2 cellular contexts compared by ENCODE assay signal in the genomic region with DNA sequence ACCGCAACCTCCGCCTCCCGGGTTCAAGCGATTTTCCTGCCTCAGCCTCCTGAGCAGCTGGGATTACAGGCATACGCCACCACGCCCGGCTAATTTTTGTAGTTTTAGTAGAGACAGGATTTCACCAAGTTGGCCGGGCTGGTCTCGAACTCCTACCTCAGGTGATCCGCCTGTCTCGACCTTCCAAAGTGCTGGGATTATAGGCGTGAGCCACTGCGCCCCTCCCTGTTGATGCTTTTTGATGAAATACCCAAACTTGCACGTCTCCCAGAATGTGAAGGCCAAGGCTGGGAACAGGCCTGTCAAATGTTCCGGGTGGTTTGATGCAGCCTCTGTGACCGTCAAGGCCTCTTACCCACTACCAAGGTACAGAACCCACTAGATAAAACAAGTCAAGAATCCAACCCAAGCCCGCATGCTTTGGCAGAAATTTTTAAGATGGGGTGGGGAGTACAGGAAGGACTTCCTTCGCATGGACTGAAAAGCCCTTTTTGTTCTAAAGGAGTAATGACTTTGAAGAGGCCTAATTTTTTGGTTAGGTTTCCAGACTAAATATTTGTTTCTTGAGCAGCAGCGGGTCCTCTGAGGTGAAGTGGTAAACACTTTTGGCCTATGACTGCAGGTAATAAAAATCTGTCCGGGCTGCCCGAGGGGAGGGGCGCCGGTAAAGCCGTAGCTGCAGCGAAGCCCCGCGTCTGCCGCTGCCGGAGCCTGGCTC.
TF ChIP-seq lines count a peak whose summit lies in the region.

No MANE protein-coding gene starts in this region.

TF ChIP-seq in SK-N-SH, 30 proteins besides CTCF, POLR2A, EP300 and RAD21:
- TF ChIP-seq TEAD4 (IDR thresholded peaks at IDR 0.05; ENCODE audit: borderline replicate concordance, insufficient read depth) (no peak), NRF1 (IDR thresholded peaks at IDR 0.05; ENCODE audit: low read depth, low read length) (no peak), RXRA (IDR thresholded peaks at IDR 0.05; ENCODE audit: borderline replicate concordance, low read depth) (no peak), USF2 (IDR thresholded peaks at IDR 0.05; ENCODE audit: borderline replicate concordance, low read depth, low read length) (no peak), EZH2phosphoT487 (IDR thresholded peaks at IDR 0.05; ENCODE audit: borderline replicate concordance, low read depth) (no peak), POLR2AphosphoS5 (IDR thresholded peaks at IDR 0.05; ENCODE audit: low read depth, low read length) (no peak), PBX3 (IDR thresholded peaks at IDR 0.05) (no peak)
- TF ChIP-seq, protein P1, sequence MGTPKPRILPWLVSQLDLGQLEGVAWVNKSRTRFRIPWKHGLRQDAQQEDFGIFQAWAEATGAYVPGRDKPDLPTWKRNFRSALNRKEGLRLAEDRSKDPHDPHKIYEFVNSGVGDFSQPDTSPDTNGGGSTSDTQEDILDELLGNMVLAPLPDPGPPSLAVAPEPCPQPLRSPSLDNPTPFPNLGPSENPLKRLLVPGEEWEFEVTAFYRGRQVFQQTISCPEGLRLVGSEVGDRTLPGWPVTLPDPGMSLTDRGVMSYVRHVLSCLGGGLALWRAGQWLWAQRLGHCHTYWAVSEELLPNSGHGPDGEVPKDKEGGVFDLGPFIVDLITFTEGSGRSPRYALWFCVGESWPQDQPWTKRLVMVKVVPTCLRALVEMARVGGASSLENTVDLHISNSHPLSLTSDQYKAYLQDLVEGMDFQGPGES (IDR thresholded peaks at IDR 0.05; ENCODE audit: low read depth, low read length), result no peak

TF ChIP-seq in SK-N-SH treated with all-trans-retinoic acid at 6 μM for 48 hours, 23 proteins besides CTCF, POLR2A, EP300 and RAD21:
- TF ChIP-seq SNAI2 (CRISPR knock-in tag; IDR thresholded peaks at IDR 0.05) (no peak), BACH2 (CRISPR knock-in tag; IDR thresholded peaks at IDR 0.05; ENCODE audit: borderline replicate concordance) (no peak), ZNF8 (CRISPR knock-in tag; IDR thresholded peaks at IDR 0.05) (no peak), PPARA (CRISPR knock-in tag; IDR thresholded peaks at IDR 0.05; ENCODE audit: borderline replicate concordance) (no peak), TCF4 (CRISPR knock-in tag; IDR thresholded peaks at IDR 0.05; ENCODE audit: borderline replicate concordance) (no peak), ZFP3 (CRISPR knock-in tag; IDR thresholded peaks at IDR 0.05) (no peak), GLIS3 (CRISPR knock-in tag; IDR thresholded peaks at IDR 0.05) (no peak), OSR1 (CRISPR knock-in tag; IDR thresholded peaks at IDR 0.05) (no peak), CSDC2 (CRISPR knock-in tag; IDR thresholded peaks at IDR 0.05) (no peak), ZNF565 (CRISPR knock-in tag; conservative IDR thresholded peaks at IDR 0.05; ENCODE audit: low read depth) (no peak), CSRNP3 (CRISPR knock-in tag; IDR thresholded peaks at IDR 0.05) (no peak)
